In genomic region chr14:106838991-106839769, GRCh38 we compare ENCODE assay signal across 28 cellular contexts.
"Had no signal": no experiment of that assay in that cellular context is flagged by ENCODE, and none has a peak within 500 bp of the region (broad histone marks: within the 10 kb centered on the region; RNA-seq: fewer than 3 reads in every experiment).

No MANE protein-coding gene starts in this region.

- H3K9me3 ChIP-seq: stomach, suprapubic skin, testis, thoracic aorta, thyroid gland, tibial artery, tibial nerve, transverse colon, upper lobe of left lung, upper lobe of right lung, uterus, vagina had no signal

- H3K36me3 ChIP-seq: stomach, suprapubic skin, thoracic aorta, thyroid gland, tibial artery, tibial nerve, transverse colon, upper lobe of left lung, upper lobe of right lung, uterus, vagina had no signal

- H3K4me3 ChIP-seq: stomach, suprapubic skin, testis, thoracic aorta, thyroid gland, tibial artery, tibial nerve, transverse colon, upper lobe of left lung, upper lobe of right lung, uterus, vagina had no signal

- H3K9me3 Mint-ChIP-seq: stimulated activated effector memory CD8-positive, alpha-beta T cell treated with anti-CD3 and anti-CD28 coated beads, Interleukin-12 subunit alpha, Interleukin-12 subunit beta, amount 100 ng/mL, for 72 hours; stimulated activated memory B cell treated with anti-CD40 and anti-IgM and Interleukin-4, amounts not matched to agents 10 μg/mL and 1 μg/mL and 100 μg/mL, for 72 hours; stimulated activated naive B cell treated with anti-CD40 and anti-IgM and Interleukin-4, amounts not matched to agents 10 μg/mL and 1 μg/mL and 100 μg/mL, for 72 hours; stimulated activated naive CD8-positive, alpha-beta T cell treated with anti-CD3 and anti-CD28 coated beads, Interleukin-15, amount 100 ng/mL, for 72 hours; stimulated activated naive CD8-positive, alpha-beta T cell treated with anti-CD3 and anti-CD28 coated beads, Interleukin-15, Interleukin-2, amounts not matched to agents 100 ng/mL and 50 ng/mL, for 24 hours had no signal

- DNase-seq: stimulated activated CD4-positive, alpha-beta T cell treated with anti-CD3 and anti-CD28 coated beads, Interleukin-2, amount 100 ng/mL, for 48 hours; stimulated activated CD4-positive, alpha-beta T cell treated with anti-CD3 and anti-CD28 coated beads, Interleukin-4, amount 100 ng/mL, for 1 hour; stimulated activated CD4-positive, alpha-beta T cell treated with anti-CD3 and anti-CD28 coated beads, Interleukin-4, amount 100 ng/mL, for 24 hours; stimulated activated CD4-positive, alpha-beta T cell treated with anti-CD3 and anti-CD28 coated beads, Interleukin-4, amount 100 ng/mL, for 4 hours; stimulated activated CD8-positive, alpha-beta memory T cell treated with anti-CD3 and anti-CD28 coated beads, Interleukin-4, amount 100 ng/mL, for 48 hours; stimulated activated naive B cell treated with anti-CD40 and anti-IgM and Interleukin-4, amounts not matched to agents 10 μg/mL and 1 μg/mL and 100 μg/mL, for 72 hours; stimulated activated naive CD4-positive, alpha-beta T cell; stimulated activated naive CD4-positive, alpha-beta T cell treated with Interleukin-2 at 50 U/mL for 16 hours; stimulated activated naive CD8-positive, alpha-beta T cell treated with anti-CD3 and anti-CD28 coated beads, Interleukin-15, amount 100 ng/mL, for 72 hours; stimulated activated naive CD8-positive, alpha-beta T cell treated with anti-CD3 and anti-CD28 coated beads, Interleukin-15, Interleukin-2, amounts not matched to agents 100 U/mL and 50 U/mL, for 24 hours; stomach; substantia nigra; testis; thyroid gland; tibial artery; transverse colon; trophoblast cell; upper lobe of left lung; upper lobe of right lung; uterus had no signal

- H3K4me3 Mint-ChIP-seq: stimulated activated effector memory CD8-positive, alpha-beta T cell treated with anti-CD3 and anti-CD28 coated beads, Interleukin-12 subunit alpha, Interleukin-12 subunit beta, amount 100 ng/mL, for 72 hours; stimulated activated memory B cell treated with anti-CD40 and anti-IgM and Interleukin-4, amounts not matched to agents 10 μg/mL and 1 μg/mL and 100 μg/mL, for 72 hours; stimulated activated naive B cell treated with anti-CD40 and anti-IgM and Interleukin-4, amounts not matched to agents 10 μg/mL and 1 μg/mL and 100 μg/mL, for 72 hours; stimulated activated naive CD8-positive, alpha-beta T cell treated with anti-CD3 and anti-CD28 coated beads, Interleukin-15, amount 100 ng/mL, for 72 hours; stimulated activated naive CD8-positive, alpha-beta T cell treated with anti-CD3 and anti-CD28 coated beads, Interleukin-15, Interleukin-2, amounts not matched to agents 100 ng/mL and 50 ng/mL, for 24 hours; type B pancreatic cell had no signal

- H3K27me3 ChIP-seq: suprapubic skin, testis, thyroid gland, tibial nerve, transverse colon, upper lobe of left lung, upper lobe of right lung, uterus, vagina had no signal

- H3K27ac Mint-ChIP-seq: stimulated activated effector memory CD8-positive, alpha-beta T cell treated with anti-CD3 and anti-CD28 coated beads, Interleukin-12 subunit alpha, Interleukin-12 subunit beta, amount 100 ng/mL, for 72 hours; stimulated activated memory B cell treated with anti-CD40 and anti-IgM and Interleukin-4, amounts not matched to agents 10 μg/mL and 1 μg/mL and 100 μg/mL, for 72 hours; stimulated activated naive CD8-positive, alpha-beta T cell treated with anti-CD3 and anti-CD28 coated beads, Interleukin-15, amount 100 ng/mL, for 72 hours; stimulated activated naive CD8-positive, alpha-beta T cell treated with anti-CD3 and anti-CD28 coated beads, Interleukin-15, Interleukin-2, amounts not matched to agents 100 ng/mL and 50 ng/mL, for 24 hours; type B pancreatic cell had no signal

- H3K4me1 ChIP-seq: thyroid gland, uterus, vagina had no signal

- H3K27ac ChIP-seq: stomach, suprapubic skin, testis, thoracic aorta, thyroid gland, tibial artery, tibial nerve, upper lobe of left lung, upper lobe of right lung, uterus, vagina had no signal

- ATAC-seq: stimulated activated effector memory CD8-positive, alpha-beta T cell treated with anti-CD3 and anti-CD28 coated beads, Interleukin-12 subunit alpha, Interleukin-12 subunit beta, amount 100 ng/mL, for 72 hours; stimulated activated memory B cell treated with anti-CD40 and anti-IgM and Interleukin-4, amounts not matched to agents 10 μg/mL and 1 μg/mL and 100 μg/mL, for 72 hours; stimulated activated naive B cell treated with anti-CD40 and anti-IgM and Interleukin-4, amounts not matched to agents 10 μg/mL and 1 μg/mL and 100 μg/mL, for 72 hours; stimulated activated naive CD8-positive, alpha-beta T cell treated with anti-CD3 and anti-CD28 coated beads, Interleukin-15, amount 100 ng/mL, for 72 hours; stimulated activated naive CD8-positive, alpha-beta T cell treated with anti-CD3 and anti-CD28 coated beads, Interleukin-15, Interleukin-2, amounts not matched to agents 100 U/mL and 50 U/mL, for 24 hours; upper lobe of right lung had no signal

- H3K36me3 Mint-ChIP-seq: stimulated activated effector memory CD8-positive, alpha-beta T cell treated with anti-CD3 and anti-CD28 coated beads, Interleukin-12 subunit alpha, Interleukin-12 subunit beta, amount 100 ng/mL, for 72 hours; stimulated activated memory B cell treated with anti-CD40 and anti-IgM and Interleukin-4, amounts not matched to agents 10 μg/mL and 1 μg/mL and 100 μg/mL, for 72 hours; type B pancreatic cell had no signal

- H3K27me3 Mint-ChIP-seq: stimulated activated memory B cell treated with anti-CD40 and anti-IgM and Interleukin-4, amounts not matched to agents 10 μg/mL and 1 μg/mL and 100 μg/mL, for 72 hours; stimulated activated naive B cell treated with anti-CD40 and anti-IgM and Interleukin-4, amounts not matched to agents 10 μg/mL and 1 μg/mL and 100 μg/mL, for 72 hours; stimulated activated naive CD8-positive, alpha-beta T cell treated with anti-CD3 and anti-CD28 coated beads, Interleukin-15, Interleukin-2, amounts not matched to agents 100 ng/mL and 50 ng/mL, for 24 hours; type B pancreatic cell had no signal
